ENCODE assay signal across 2 cellular contexts in the genomic region with DNA sequence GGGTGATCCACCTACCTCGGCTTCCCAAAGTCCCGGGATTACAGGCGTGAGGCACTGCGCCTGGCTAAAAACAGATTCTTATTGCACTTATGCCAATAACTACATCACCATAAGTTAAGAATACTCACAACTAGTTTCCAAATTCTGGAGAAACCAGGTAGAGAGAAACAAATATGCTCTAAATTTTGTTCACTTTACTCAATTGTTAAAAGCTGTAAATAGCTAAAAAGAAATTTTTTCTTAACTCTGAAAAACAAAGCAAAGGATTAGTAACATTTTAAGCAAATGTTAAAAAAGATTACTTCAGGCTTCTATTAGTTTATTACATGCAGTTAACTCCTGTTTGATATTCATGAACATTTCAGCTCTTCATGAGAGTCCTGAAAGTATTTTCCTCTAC.
TF ChIP-seq lines count a peak whose summit lies in the region.

No MANE protein-coding gene starts in this region.

TF ChIP-seq in HEK293, 187 proteins besides CTCF, POLR2A, EP300 and RAD21 (continued from another document):
- no peak for TF ChIP-seq ZNF488 (tag by site-specific recombination; IDR thresholded peaks at IDR 0.05)
- no peak for TF ChIP-seq YY2 (tag by site-specific recombination; IDR thresholded peaks at IDR 0.05)
- TF ChIP-seq SETDB1 (IDR thresholded peaks at IDR 0.05; ENCODE audit: insufficient read length, low read length), result peak; percentile 87
TF ChIP-seq in HEK293: peak in this region for 5.

TF ChIP-seq in K562, 482 proteins besides CTCF, POLR2A, EP300 and RAD21 (continued from another document):
- TF ChIP-seq ZHX1 (conservative IDR thresholded peaks at IDR 0.05; ENCODE audit: low read length) (no peak), XRCC4 (IDR thresholded peaks at IDR 0.05; ENCODE audit: extremely low read depth, insufficient read depth, insufficient read length) (no peak), JUN (IDR thresholded peaks at IDR 0.05; ENCODE audit: borderline replicate concordance, low read depth, low read length) (no peak), JUN (CRISPR knock-in tag; IDR thresholded peaks at IDR 0.05; ENCODE audit: borderline replicate concordance) (no peak), KDM5B (IDR thresholded peaks at IDR 0.05; ENCODE audit: insufficient replicate concordance, low read depth, low read length) (no peak), TEAD1 (CRISPR knock-in tag; IDR thresholded peaks at IDR 0.05) (no peak), TRIM28 (IDR thresholded peaks at IDR 0.05) (0 out of 2 replicates have a peak, but pooled peaks have one; percentile 63), ZNF280A (IDR thresholded peaks at IDR 0.05; ENCODE audit: low read depth, partially characterized antibody) (peak; percentile 60), CBX3 (IDR thresholded peaks at IDR 0.05; ENCODE audit: borderline replicate concordance in 1 of 2, low read length in 2 of 2) (peak in 1 of 2 experiments; percentile 92; a peak in 2 of 3 replicates)
